Comparison of ENCODE assay signal across 12 cellular contexts in the genomic region with DNA sequence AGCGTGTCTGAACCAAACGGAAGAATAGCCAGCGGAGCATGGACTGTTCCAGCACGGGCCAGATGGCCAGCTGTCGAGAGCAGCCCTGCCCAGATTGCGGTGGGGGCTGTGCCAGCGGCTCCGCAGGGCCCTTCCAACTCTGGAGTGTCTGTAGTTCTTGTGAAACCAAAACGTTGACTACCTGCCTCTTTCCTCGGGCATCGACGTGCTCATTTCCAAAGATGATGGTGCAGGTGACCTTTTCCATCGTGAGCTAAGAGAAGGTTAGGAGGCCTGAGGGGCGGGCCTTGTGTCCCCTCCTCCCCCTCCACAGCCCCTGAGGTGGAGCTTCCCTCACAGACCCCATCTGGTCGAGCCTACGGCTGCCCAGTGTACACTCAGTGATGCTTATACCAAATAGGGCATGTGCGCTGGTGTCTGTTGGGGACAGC. TPM values are rescaled to one million over a fixed set of nuclear protein-coding genes. Genes with fewer than 3 reads are reported as not detected.
DNase-seq lines count a peak whose midpoint lies in the region; ATAC-seq, FAIRE-seq and TF ChIP-seq lines count a peak whose summit lies in the region.
"Had no signal": no experiment of that assay in that cellular context is flagged by ENCODE, and none has a peak within 500 bp of the region (broad histone marks: within the 10 kb centered on the region; RNA-seq: fewer than 3 reads in every experiment).

No MANE protein-coding gene starts in this region.

- WGBS in upper lobe of left lung, 2 donors = 51 to 61% methylated on average over 5 to 17 of the region's 17 CpGs

- peak overlapping the region; percentile 13 for H3K27ac ChIP-seq in cingulate gyrus (ENCODE audit: low read depth, low read length)
- H3K27ac ChIP-seq in lower lobe of right lung = no peak overlapping the region
- H3K27ac ChIP-seq in upper lobe of left lung = peak overlapping the region in 3 of 4 donors; percentile 3 to 52 (median 34)
- H3K27ac ChIP-seq in foreskin keratinocyte = no peak overlapping the region

- peaks cover 16% of the 10 kb centered on the region for H3K4me1 Mint-ChIP-seq in activated naive CD8-positive, alpha-beta T cell treated with anti-CD3 and anti-CD28 coated beads for 36 hours

- no peak for FAIRE-seq in RCC 7860 (lab: Jason Lieb, UNC)
- FAIRE-seq: small intestine had no signal

- H3K4me1 ChIP-seq in lower lobe of right lung (peaks cover 39% of the 10 kb centered on the region), upper lobe of left lung (peaks cover 18 to 40% (median 34%) of the 10 kb centered on the region in 4 donors), foreskin keratinocyte (peaks cover 17% of the 10 kb centered on the region)

- TF ChIP-seq POLR2A in upper lobe of left lung (IDR thresholded peaks at IDR 0.05) = no peak

- peak; percentile 82 for DNase-seq in Right ventricle myocardium inferior (ENCODE audit: missing footprints)
- DNase-seq in cardiac septum (ENCODE audit: low spot score) = no peak
- DNase-seq in lower lobe of right lung = peak; percentile 78
- DNase-seq in upper lobe of left lung = peak; percentile 79 to 91
- no peak for DNase-seq in foreskin keratinocyte
- DNase-seq in activated naive CD8-positive, alpha-beta T cell treated with anti-CD3 and anti-CD28 coated beads for 36 hours = no peak
- no peak for DNase-seq in RCC 7860 (ENCODE audit: low spot score)
- DNase-seq: activated CD8-positive, alpha-beta memory T cell treated with anti-CD3 and anti-CD28 coated beads for 24 hours; mesendoderm; small intestine had no signal

- H3K27me3 Mint-ChIP-seq in activated naive CD8-positive, alpha-beta T cell treated with anti-CD3 and anti-CD28 coated beads for 36 hours = no peaks in the 10 kb centered on the region

- no peak overlapping the region for H3K27ac Mint-ChIP-seq in activated naive CD8-positive, alpha-beta T cell treated with anti-CD3 and anti-CD28 coated beads for 36 hours

- H3K27me3 ChIP-seq in lower lobe of right lung (ENCODE audit: low read depth) = no peaks in the 10 kb centered on the region
- no peaks in the 10 kb centered on the region for H3K27me3 ChIP-seq in upper lobe of left lung
- H3K27me3 ChIP-seq in foreskin keratinocyte = peaks cover 4% of the 10 kb centered on the region

- TF ChIP-seq EP300 in upper lobe of left lung (IDR thresholded peaks at IDR 0.05) = no peak

- peak; percentile 81 for ATAC-seq in Right ventricle myocardium inferior
- ATAC-seq in lower lobe of right lung = peak; percentile 74 to 82
- ATAC-seq in upper lobe of left lung (ENCODE audit: low FRiP score in 2 of 2) = peak; percentile 58 to 77
- ATAC-seq in foreskin keratinocyte = no peak

- no peaks in the 10 kb centered on the region for H3K36me3 Mint-ChIP-seq in activated naive CD8-positive, alpha-beta T cell treated with anti-CD3 and anti-CD28 coated beads for 36 hours

- no peak overlapping the region for H3K4me3 Mint-ChIP-seq in activated naive CD8-positive, alpha-beta T cell treated with anti-CD3 and anti-CD28 coated beads for 36 hours

- TF ChIP-seq CTCF in lower lobe of right lung (IDR thresholded peaks at IDR 0.05) (no peak), upper lobe of left lung (IDR thresholded peaks at IDR 0.05) (no peak), foreskin keratinocyte (conservative IDR thresholded peaks at IDR 0.05) (no peak)

- H3K4me3 ChIP-seq in lower lobe of right lung (no peak overlapping the region), upper lobe of left lung (no peak overlapping the region)

- intact Hi-C loops in Right ventricle myocardium inferior (cut with DNase I) (no loop called here), cardiac septum (cut with DNase I) (no loop called here), lower lobe of right lung (cut with DNase I) (no loop called here)

- H3K9me3 ChIP-seq in lower lobe of right lung = no peaks in the 10 kb centered on the region
- H3K9me3 ChIP-seq in upper lobe of left lung = no peaks in the 10 kb centered on the region

- no peaks in the 10 kb centered on the region for H3K9me3 Mint-ChIP-seq in activated naive CD8-positive, alpha-beta T cell treated with anti-CD3 and anti-CD28 coated beads for 36 hours

- H3K36me3 ChIP-seq in lower lobe of right lung (peaks cover 19% of the 10 kb centered on the region), upper lobe of left lung (peaks cover 8 to 18% (median 12%) of the 10 kb centered on the region in 4 donors)

RNA-seq across cellular contexts. Expression of a gene that starts 12.9 kb away (rescaled TPM):
- total RNA-seq in Right ventricle myocardium inferior = not detected
- not detected for total RNA-seq in cardiac septum
- total RNA-seq in lower lobe of right lung = not detected
- not detected for total RNA-seq in upper lobe of left lung
- 0.07 TPM in 1 of 2 replicates, not detected in the other for total RNA-seq in foreskin keratinocyte
- polyA plus RNA-seq in foreskin keratinocyte = 0.03 TPM in 1 of 2 replicates, not detected in the other
- under 1 TPM; 0.10 to 0.21 TPM for total RNA-seq in activated naive CD8-positive, alpha-beta T cell treated with anti-CD3 and anti-CD28 coated beads for 36 hours
- total RNA-seq: epithelial cell of proximal tubule had no signal

RNA-seq across cellular contexts. Expression of a gene that starts 17.5 kb away (rescaled TPM):
- total RNA-seq in Right ventricle myocardium inferior = 0.19 TPM
- 0.46 TPM for total RNA-seq in cardiac septum
- 1.3 TPM for total RNA-seq in lower lobe of right lung
- 1 to 10 TPM in 5 of 6 donors, not detected in 1; 1.7 to 3.8 (median 2.1) TPM for total RNA-seq in upper lobe of left lung
- total RNA-seq in foreskin keratinocyte = 1.1 and 1.4 TPM in 2 replicates
- 1.3 and 1.6 TPM in 2 replicates for polyA plus RNA-seq in foreskin keratinocyte
- total RNA-seq in activated naive CD8-positive, alpha-beta T cell treated with anti-CD3 and anti-CD28 coated beads for 36 hours = 1 to 10 TPM; 4.1 TPM

RNA-seq across cellular contexts. Expression of a gene that starts 25.0 kb away (rescaled TPM):
- total RNA-seq in Right ventricle myocardium inferior (70.8 TPM), cardiac septum (77.0 TPM), lower lobe of right lung (60.3 TPM), upper lobe of left lung (100 to 1,000 TPM in 2 of 6 donors, 10 to 100 TPM in 4; 43.4 to 309 (median 90.6) TPM), foreskin keratinocyte (6.3 and 7.3 TPM in 2 replicates)
- 5.1 and 5.9 TPM in 2 replicates for polyA plus RNA-seq in foreskin keratinocyte
- total RNA-seq in activated naive CD8-positive, alpha-beta T cell treated with anti-CD3 and anti-CD28 coated beads for 36 hours = 10 to 100 TPM; 10.7 to 12.0 TPM

RNA-seq across cellular contexts. Expression of a gene that starts 37.0 kb away (rescaled TPM):
- total RNA-seq in Right ventricle myocardium inferior (2.3 TPM), cardiac septum (2.3 TPM), lower lobe of right lung (3.9 TPM), upper lobe of left lung (10 to 100 TPM in 1 of 6 donors, 1 to 10 TPM in 5; 5.5 to 12.9 (median 6.8) TPM), foreskin keratinocyte (15.4 and 16.5 TPM in 2 replicates)
- 16.0 and 17.5 TPM in 2 replicates for polyA plus RNA-seq in foreskin keratinocyte
- total RNA-seq in activated naive CD8-positive, alpha-beta T cell treated with anti-CD3 and anti-CD28 coated beads for 36 hours = 10 to 100 TPM; 76.1 to 79.6 TPM

Comparison
In these comparisons a context has a peak if more than half of its experiments do, and no peak if none do; other contexts are left out.
1. DNase-seq: peak in Right ventricle myocardium inferior (single experiment), lower lobe of right lung (single experiment) and upper lobe of left lung (2 of 2); none in cardiac septum (single experiment), foreskin keratinocyte (0 of 2), activated naive CD8-positive, alpha-beta T cell treated with anti-CD3 and anti-CD28 coated beads for 36 hours (single experiment) and RCC 7860 (single experiment).
2. H3K27ac ChIP-seq: peak in cingulate gyrus (single experiment) and upper lobe of left lung (3 of 4); none in lower lobe of right lung (single experiment) and foreskin keratinocyte (single experiment).